Comparison of ENCODE assay signal across 9 cellular contexts in genomic region chr5:150295172-150295611, GRCh38. TPM values are rescaled to one million over a fixed set of nuclear protein-coding genes. Genes with fewer than 3 reads are reported as not detected.
DNase-seq lines count a peak whose midpoint lies in the region; ATAC-seq and TF ChIP-seq lines count a peak whose summit lies in the region.
"Had no signal": no experiment of that assay in that cellular context is flagged by ENCODE, and none has a peak within 500 bp of the region (broad histone marks: within the 10 kb centered on the region; RNA-seq: fewer than 3 reads in every experiment).

No MANE protein-coding gene starts in this region.

- intact Hi-C loops in cardiac septum (cut with DNase I) (no loop called here), left ventricle myocardium inferior (cut with micrococcal nuclease) (no loop called here), left colon (cut with DNase I, micrococcal nuclease) (no loop called here)

- POLR2A ChIA-PET in HEK293T (lab: Yijun Ruan, JAX): no interaction called here

- no peak overlapping the region for H3K4me2 ChIP-seq in mesendoderm (ENCODE audit: low read length)

- no peak overlapping the region for H3K18ac ChIP-seq in mesendoderm (ENCODE audit: low read length)

- no peaks in the 10 kb centered on the region for H3K79me1 ChIP-seq in mesendoderm (ENCODE audit: low read length)

- TF ChIP-seq CTCF in left ventricle myocardium inferior (IDR thresholded peaks at IDR 0.05; ENCODE audit: borderline replicate concordance): no peak

- H4K8ac ChIP-seq in mesendoderm (ENCODE audit: low read depth, low read length): no peak overlapping the region

- H3K4ac ChIP-seq in mesendoderm (ENCODE audit: low read depth, low read length): no peak overlapping the region

- H3K27ac ChIP-seq in left ventricle myocardium inferior (replicated peaks) (no peak overlapping the region), mesendoderm (ENCODE audit: low read depth, low read length) (no peak overlapping the region)

- H3K56ac ChIP-seq in mesendoderm (ENCODE audit: low read length): no peak overlapping the region

- ATAC-seq in left colon: peak; percentile 85
- ATAC-seq in GM19324 (IDR thresholded peaks at IDR 0.05; ENCODE audit: low FRiP score, unreplicated experiment): no peak
- no peak for ATAC-seq in HG02678 (IDR thresholded peaks at IDR 0.05; ENCODE audit: unreplicated experiment)

- WGBS in mesendoderm (ENCODE audit: extremely low coverage, insufficient coverage, low lambda C conversion rate): no CpG with 5 or more reads among the region's 10 CpGs

- no peak overlapping the region for H2AK5ac ChIP-seq in mesendoderm (ENCODE audit: low read length)

- DNase-seq in cardiac septum (ENCODE audit: low spot score): peak; percentile 70
- no peak for DNase-seq in left ventricle myocardium inferior
- DNase-seq in astrocyte of the hippocampus (ENCODE audit: low read depth, low spot score): peak; percentile 81
- DNase-seq in left colon: peak; percentile 40 to 48
- DNase-seq in mesendoderm: no peak
- no peak for DNase-seq in HEK293T (ENCODE audit: extremely low spot score)
- DNase-seq: CD8-positive, alpha-beta memory T cell had no signal

- H3K79me2 ChIP-seq in mesendoderm (ENCODE audit: control insufficient read depth, insufficient read depth, low read length): no peaks in the 10 kb centered on the region

- H3K9ac ChIP-seq in mesendoderm (ENCODE audit: low read length): no peak overlapping the region

- H2BK120ac ChIP-seq in mesendoderm (ENCODE audit: low read depth, low read length): no peak overlapping the region

- peaks cover 26% of the 10 kb centered on the region for H3K27me3 ChIP-seq in left ventricle myocardium inferior (ENCODE audit: low read depth)
- H3K27me3 ChIP-seq in mesendoderm (ENCODE audit: insufficient read depth, low read length, poor library complexity): no peaks in the 10 kb centered on the region

- no peak overlapping the region for H2BK15ac ChIP-seq in mesendoderm (replicated peaks; ENCODE audit: low read depth)

- H3K9me3 ChIP-seq in left ventricle myocardium inferior (replicated peaks): no peaks in the 10 kb centered on the region

- CTCF ChIA-PET in HEK293T (lab: Yijun Ruan, JAX): interaction anchor here (1.1 kb wide), 1 partner anchor 11 kb away, joined by 3 read pairs; no protein-coding TSS in a partner anchor

- peaks cover 7% of the 10 kb centered on the region for H3K4me1 ChIP-seq in left ventricle myocardium inferior
- H3K4me1 ChIP-seq in mesendoderm (ENCODE audit: control insufficient read depth, low read depth, low read length): peaks cover 3% of the 10 kb centered on the region

- no peak overlapping the region for H4K5ac ChIP-seq in mesendoderm (ENCODE audit: low read length)

- H3K23ac ChIP-seq in mesendoderm (ENCODE audit: low read length): no peak overlapping the region

- no peak overlapping the region for H3K4me3 ChIP-seq in left ventricle myocardium inferior
- no peak overlapping the region for H3K4me3 ChIP-seq in mesendoderm (ENCODE audit: low read length)

- H3K36me3 ChIP-seq in left ventricle myocardium inferior (no peaks in the 10 kb centered on the region), mesendoderm (ENCODE audit: control insufficient read depth, insufficient read depth, low read length) (no peaks in the 10 kb centered on the region)

- H2BK5ac ChIP-seq in mesendoderm (ENCODE audit: low read length): no peak overlapping the region

TF ChIP-seq in HEK293T, 16 proteins besides CTCF, POLR2A, EP300 and RAD21:
- TF ChIP-seq SUZ12 (IDR thresholded peaks at IDR 0.05) (no peak), ARNT (IDR thresholded peaks at IDR 0.05) (no peak), TARDBP (IDR thresholded peaks at IDR 0.05) (no peak), LEF1 (IDR thresholded peaks at IDR 0.05; ENCODE audit: borderline replicate concordance) (no peak), FOXM1 (IDR thresholded peaks at IDR 0.05; ENCODE audit: borderline replicate concordance) (no peak), FOXK2 (IDR thresholded peaks at IDR 0.05) (no peak), HDGF (IDR thresholded peaks at IDR 0.05; ENCODE audit: borderline replicate concordance) (no peak), NFRKB (IDR thresholded peaks at IDR 0.05) (no peak), L3MBTL2 (conservative IDR thresholded peaks at IDR 0.05) (no peak), FOXA1 (IDR thresholded peaks at IDR 0.05) (no peak), ZNF384 (IDR thresholded peaks at IDR 0.05) (no peak), PKNOX1 (IDR thresholded peaks at IDR 0.05) (no peak), CTBP1 (IDR thresholded peaks at IDR 0.05; ENCODE audit: borderline replicate concordance) (no peak)

RNA-seq across cellular contexts. Expression of gene CAMK2A, which starts 5.6 kb away (rescaled TPM):
- total RNA-seq in cardiac septum: 22.7 TPM
- 19.4 TPM for total RNA-seq in left ventricle myocardium inferior
- total RNA-seq in left colon: under 1 TPM; 0.17 to 0.21 TPM
- 0.01 TPM for polyA plus RNA-seq in mesendoderm (2013, experiment 1 of 2)
- polyA plus RNA-seq in mesendoderm (2013, experiment 2 of 2): not detected
- total RNA-seq: CD8-positive, alpha-beta memory T cell had no signal
- polyA plus RNA-seq: CD8-positive, alpha-beta memory T cell had no signal

RNA-seq across cellular contexts. Expression of gene ARSI, which starts 7.5 kb away (rescaled TPM):
- total RNA-seq in cardiac septum: 0.38 TPM
- 0.16 TPM for total RNA-seq in left ventricle myocardium inferior
- under 1 TPM; 0.27 to 0.64 TPM for total RNA-seq in left colon
- polyA plus RNA-seq in mesendoderm (2013, experiment 1 of 2): 2.4 TPM
- 2.6 TPM for polyA plus RNA-seq in mesendoderm (2013, experiment 2 of 2)
- total RNA-seq: CD8-positive, alpha-beta memory T cell had no signal
- polyA plus RNA-seq: CD8-positive, alpha-beta memory T cell had no signal

Comparison
In these comparisons a context has a peak if more than half of its experiments do, and no peak if none do; other contexts are left out.
1. DNase-seq: peak in cardiac septum (single experiment), astrocyte of the hippocampus (single experiment) and left colon (2 of 2); none in left ventricle myocardium inferior (single experiment), mesendoderm (single experiment) and HEK293T (single experiment).
2. RNA of gene CAMK2A, which starts 5.6 kb away (total RNA-seq): 22.7 TPM in cardiac septum (single experiment) and 19.4 TPM in left ventricle myocardium inferior (single experiment); 0.17 to 0.21 TPM in left colon; every median in the first group is over 10 times any median in the second.